In genomic region chr10:49116509-49117365, GRCh38 we compare ENCODE assay signal across 33 cellular contexts. TPM values are rescaled to one million over a fixed set of nuclear protein-coding genes. Genes with fewer than 3 reads are reported as not detected.
DNase-seq lines count a peak whose midpoint lies in the region; ATAC-seq, FAIRE-seq and TF ChIP-seq lines count a peak whose summit lies in the region.
"Had no signal": no experiment of that assay in that cellular context is flagged by ENCODE, and none has a peak within 500 bp of the region (broad histone marks: within the 10 kb centered on the region; RNA-seq: fewer than 3 reads in every experiment).

No MANE protein-coding gene starts in this region.

- no peak overlapping the region for H3K27ac ChIP-seq in liver (ENCODE audit: low read depth in 1 of 2, low read length in 2 of 2)
- no peak overlapping the region for H3K27ac ChIP-seq in HepG2 (ENCODE audit: extremely low read length, insufficient read depth, low read length)
- H3K27ac ChIP-seq: epithelial cell of prostate, SK-N-MC, VCaP had no signal

- FAIRE-seq in HepG2 (lab: Jason Lieb, UNC), result no peak
- FAIRE-seq: GM12892 had no signal

- TF ChIP-seq POLR2A in HepG2 (IDR thresholded peaks at IDR 0.05; ENCODE audit: insufficient read depth in 1 of 2, low read depth in 2 of 2, low read length in 2 of 2), result no peak

- 67% methylated on average over 5 of the region's 5 CpGs for WGBS in liver
- 13% methylated on average over 5 of the region's 5 CpGs for WGBS in HepG2 (ENCODE audit: low lambda C conversion rate)

- no peak overlapping the region for H3K27ac Mint-ChIP-seq in osteocyte (ENCODE audit: unreplicated experiment)
- H3K27ac Mint-ChIP-seq: activated CD4-positive, alpha-beta T cell treated with anti-CD3 and anti-CD28 coated beads, Interleukin-2, amount 10 ng/mL, durations not matched to agents 7 days and 5 days; activated naive CD8-positive, alpha-beta T cell treated with anti-CD3 and anti-CD28 coated beads for 36 hours; IgD-negative memory B cell; natural killer cell had no signal

- H3K4me3 ChIP-seq in liver (ENCODE audit: low read depth in 1 of 3, low read length in 3 of 3), result no peak overlapping the region
- H3K4me3 ChIP-seq in HepG2 (replicated peaks in 1 of 3; ENCODE audit: insufficient read depth in 1 of 3, low read depth in 2 of 3, low read length in 3 of 3), result no peak overlapping the region
- H3K4me3 ChIP-seq: SK-N-MC had no signal

- H3K9ac ChIP-seq in liver (ENCODE audit: low read depth in 1 of 2, low read length in 2 of 2) (no peak overlapping the region), HepG2 (ENCODE audit: insufficient read depth, low read depth, low read length) (no peak overlapping the region)

- no peaks in the 10 kb centered on the region for H3K9me3 Mint-ChIP-seq in osteocyte (ENCODE audit: unreplicated experiment)
- H3K9me3 Mint-ChIP-seq: activated CD4-positive, alpha-beta T cell treated with anti-CD3 and anti-CD28 coated beads, Interleukin-2, amount 10 ng/mL, durations not matched to agents 7 days and 5 days; activated naive CD8-positive, alpha-beta T cell treated with anti-CD3 and anti-CD28 coated beads for 36 hours; natural killer cell had no signal

- H3K9me3 ChIP-seq in liver (ENCODE audit: control insufficient read depth in 4 of 4, low read length in 3 of 4) (no peaks in the 10 kb centered on the region), HepG2 (ENCODE audit: low read length) (no peaks in the 10 kb centered on the region)
- H3K9me3 ChIP-seq: Caco-2, heart left ventricle had no signal

- TF ChIP-seq CTCF in liver (IDR thresholded peaks at IDR 0.05; ENCODE audit: low read depth, low read length, missing input control), result no peak
- no peak for TF ChIP-seq CTCF in HepG2 (CRISPR knock-in tag; IDR thresholded peaks at IDR 0.05)
- no peak for TF ChIP-seq CTCF in osteocyte (IDR thresholded peaks at IDR 0.05)

- intact Hi-C loops in HepG2 (cut with micrococcal nuclease; ENCODE audit: unreplicated experiment), result no loop called here

- in situ Hi-C loops in HepG2 (cut with HindIII; ENCODE audit: extremely low pct_ligation_motif_present, low pct_unique_long_range_greater_than_20kb), result no loop called here

- no peak overlapping the region for H3K4me3 Mint-ChIP-seq in osteocyte (ENCODE audit: unreplicated experiment)
- H3K4me3 Mint-ChIP-seq: activated CD4-positive, alpha-beta T cell treated with anti-CD3 and anti-CD28 coated beads, Interleukin-2, amount 10 ng/mL, durations not matched to agents 7 days and 5 days; activated naive CD8-positive, alpha-beta T cell treated with anti-CD3 and anti-CD28 coated beads for 36 hours had no signal

- H3K4me1 Mint-ChIP-seq in osteocyte (ENCODE audit: unreplicated experiment), result peaks cover 4% of the 10 kb centered on the region
- H3K4me1 Mint-ChIP-seq: natural killer cell had no signal

- BruUV-seq in HepG2 (replicated peaks; lab: Mats Ljungman, UMichigan), result no TSS peak

- peaks cover 0 to 8% (median 4%) of the 10 kb centered on the region in 4 donors for H3K4me1 ChIP-seq in liver (ENCODE audit: control insufficient read depth in 4 of 4, insufficient read depth in 4 of 4, low read length in 3 of 4)
- no peaks in the 10 kb centered on the region for H3K4me1 ChIP-seq in HepG2 (ENCODE audit: insufficient read depth, low read length)
- H3K4me1 ChIP-seq: Caco-2 had no signal

- H4K20me1 ChIP-seq in HepG2 (ENCODE audit: insufficient read depth, low read length), result no peaks in the 10 kb centered on the region

- ATAC-seq in HepG2, result no peak; the same call in 1 of the 3 replicates
- ATAC-seq in HG02981 (IDR thresholded peaks at IDR 0.05; ENCODE audit: unreplicated experiment), result no peak
- ATAC-seq: left cardiac atrium, natural killer cell had no signal

- no peak overlapping the region for H2AFZ ChIP-seq in HepG2 (ENCODE audit: low read length)

- H3K4me2 ChIP-seq in HepG2 (ENCODE audit: low read depth, low read length), result no peak overlapping the region

- no peak for DNase-seq in HepG2 (ENCODE audit: low spot score)
- DNase-seq in islet precursor cell, result peak; percentile 52
- peak; percentile 72 for DNase-seq in osteocyte (ENCODE audit: extremely low spot score, unreplicated experiment)
- DNase-seq in NCI-H2081 treated with DMSO at 0.1 percent for 48 hours (lab: John Stamatoyannopoulos, UW), result no peak
- no peak for DNase-seq in NCI-H1694 (lab: John Stamatoyannopoulos, UW)
- DNase-seq in COR-L47 (lab: John Stamatoyannopoulos, UW), result no peak
- DNase-seq: activated CD4-positive, alpha-beta T cell treated with anti-CD3 and anti-CD28 coated beads, Interleukin-2, amount 10 ng/mL, durations not matched to agents 7 days and 5 days; activated naive CD8-positive, alpha-beta T cell treated with anti-CD3 and anti-CD28 coated beads for 36 hours; Caco-2; left cardiac atrium; midbrain; natural killer cell; NCI-H1105 treated with DMSO at 0.1 percent for 48 hours; NCI-H2107; NCI-H446 had no signal

- H3K27me3 ChIP-seq in liver (ENCODE audit: control insufficient read depth in 4 of 4, insufficient read depth in 4 of 4, low read length in 3 of 4), result no peaks in the 10 kb centered on the region
- peaks cover 2 to 8% of the 10 kb centered on the region in 2 experiments; a peak in 2 of 5 replicates for H3K27me3 ChIP-seq in HepG2 (ENCODE audit: control insufficient read depth in 1 of 2, insufficient read depth in 2 of 2, low read length in 2 of 2)

- TF ChIP-seq RAD21 in liver (IDR thresholded peaks at IDR 0.05) (no peak), HepG2 (CRISPR knock-in tag; IDR thresholded peaks at IDR 0.05) (no peak)

- TF ChIP-seq EP300 in HepG2 (IDR thresholded peaks at IDR 0.05; ENCODE audit: low read depth in 2 of 2, low read length in 2 of 2), result no peak
- no peak for TF ChIP-seq EP300 in HepG2 (CRISPR knock-in tag; IDR thresholded peaks at IDR 0.05; ENCODE audit: borderline replicate concordance)

- H3K36me3 Mint-ChIP-seq in osteocyte (ENCODE audit: unreplicated experiment), result no peaks in the 10 kb centered on the region
- H3K36me3 Mint-ChIP-seq: activated naive CD8-positive, alpha-beta T cell treated with anti-CD3 and anti-CD28 coated beads for 36 hours; IgD-negative memory B cell; natural killer cell had no signal

- H3K27me3 Mint-ChIP-seq in osteocyte (ENCODE audit: unreplicated experiment), result peaks cover 36% of the 10 kb centered on the region

- H3K36me3 ChIP-seq in liver (ENCODE audit: control insufficient read depth in 4 of 4, insufficient read depth in 3 of 4, low read depth in 1 of 4, low read length in 3 of 4), result no peaks in the 10 kb centered on the region
- H3K36me3 ChIP-seq in HepG2 (replicated peaks in 1 of 2; ENCODE audit: control insufficient read depth in 1 of 2, insufficient read depth in 2 of 2, low read length in 2 of 2), result no peaks in the 10 kb centered on the region
- H3K36me3 ChIP-seq: heart left ventricle had no signal

- H3K79me2 ChIP-seq in HepG2 (ENCODE audit: insufficient read depth, low read length), result no peaks in the 10 kb centered on the region

- POLR2A ChIA-PET in HepG2 (lab: Yijun Ruan, JAX), result no interaction called here

- CTCF ChIA-PET in HepG2 (lab: Yijun Ruan, JAX; ENCODE audit: low intra/inter-chr PET ratio, low total read pairs), result no interaction called here

RNA-seq across cellular contexts. Expression of gene VSTM4, which starts 1.4 kb away (rescaled TPM):
- total RNA-seq in liver, result 1 to 10 TPM; 1.0 to 3.0 TPM
- 1 to 10 TPM; 1.1 to 3.1 TPM for polyA plus RNA-seq in liver
- total RNA-seq in HepG2 (2016; rRNA removed; fragmentation: Illumina TruSeq; extraction: Trizol), result not detected in 2 replicates
- total RNA-seq in HepG2 (2016; cell fraction: cytosol; rRNA removed; fragmentation: Illumina TruSeq; extraction: Trizol; ENCODE audit: low read depth), result not detected in 2 replicates
- not detected in 2 replicates for total RNA-seq in HepG2 (2016; cell fraction: insoluble cytoplasmic fraction; rRNA removed; fragmentation: Illumina TruSeq; extraction: Trizol)
- total RNA-seq in HepG2 (2016; cell fraction: membrane; rRNA removed; fragmentation: Illumina TruSeq; extraction: Trizol), result not detected in 2 replicates
- total RNA-seq in HepG2 (2016; cell fraction: nucleus; rRNA removed; fragmentation: Illumina TruSeq; extraction: Trizol), result not detected in 2 replicates
- not detected in 2 replicates for polyA plus RNA-seq in HepG2 (2011; rRNA removed)
- polyA plus RNA-seq in HepG2 (2011; cell fraction: cytosol; rRNA removed), result not detected in 2 replicates
- not detected in 2 replicates for polyA plus RNA-seq in HepG2 (2011; cell fraction: nucleus; rRNA removed)
- not detected in 2 replicates for polyA plus RNA-seq in HepG2 (2012)
- polyA plus RNA-seq in HepG2 (2016; cell fraction: cytosol; fragmentation: Illumina TruSeq; extraction: Trizol; ENCODE audit: low read depth), result not detected in 2 replicates
- polyA plus RNA-seq in HepG2 (2016; cell fraction: insoluble cytoplasmic fraction; fragmentation: Illumina TruSeq; extraction: Trizol; ENCODE audit: low read depth), result not detected in 2 replicates
- polyA plus RNA-seq in HepG2 (2016; cell fraction: membrane; fragmentation: Illumina TruSeq; extraction: Trizol; ENCODE audit: low read depth), result not detected in 2 replicates
- polyA plus RNA-seq in HepG2 (2016; cell fraction: nucleus; fragmentation: Illumina TruSeq; extraction: Trizol; ENCODE audit: insufficient read depth, low read depth), result not detected in 2 replicates
- 0.04 TPM in 1 of 2 replicates, not detected in the other for polyA minus RNA-seq in HepG2 (2011; rRNA and poly(A)+ RNA removed; ENCODE audit: low replicate concordance)
- polyA minus RNA-seq in HepG2 (2011; cell fraction: cytosol; rRNA and poly(A)+ RNA removed), result not detected in 2 replicates
- polyA minus RNA-seq in HepG2 (2011; cell fraction: nucleus; rRNA and poly(A)+ RNA removed), result not detected in 2 replicates
- total RNA-seq in osteocyte, result 0.70 and 0.81 TPM in 2 replicates
- total RNA-seq: activated naive CD8-positive, alpha-beta T cell treated with anti-CD3 and anti-CD28 coated beads for 36 hours; Caco-2; M059J had no signal
- polyA plus RNA-seq: IgD-negative memory B cell had no signal

RNA-seq across cellular contexts. Expression of gene FAM170B, which starts 17.1 kb away (rescaled TPM):
- total RNA-seq in liver, result not detected
- polyA plus RNA-seq in liver, result not detected
- not detected in 2 replicates for total RNA-seq in HepG2 (2016; rRNA removed; fragmentation: Illumina TruSeq; extraction: Trizol)
- not detected in 2 replicates for total RNA-seq in HepG2 (2016; cell fraction: cytosol; rRNA removed; fragmentation: Illumina TruSeq; extraction: Trizol; ENCODE audit: low read depth)
- total RNA-seq in HepG2 (2016; cell fraction: insoluble cytoplasmic fraction; rRNA removed; fragmentation: Illumina TruSeq; extraction: Trizol), result not detected in 2 replicates
- not detected in 2 replicates for total RNA-seq in HepG2 (2016; cell fraction: membrane; rRNA removed; fragmentation: Illumina TruSeq; extraction: Trizol)
- not detected in 2 replicates for total RNA-seq in HepG2 (2016; cell fraction: nucleus; rRNA removed; fragmentation: Illumina TruSeq; extraction: Trizol)
- polyA plus RNA-seq in HepG2 (2011; rRNA removed), result not detected in 2 replicates
- polyA plus RNA-seq in HepG2 (2011; cell fraction: cytosol; rRNA removed), result not detected in 2 replicates
- not detected in 2 replicates for polyA plus RNA-seq in HepG2 (2011; cell fraction: nucleus; rRNA removed)
- polyA plus RNA-seq in HepG2 (2012), result not detected in 2 replicates
- not detected in 2 replicates for polyA plus RNA-seq in HepG2 (2016; cell fraction: cytosol; fragmentation: Illumina TruSeq; extraction: Trizol; ENCODE audit: low read depth)
- not detected in 2 replicates for polyA plus RNA-seq in HepG2 (2016; cell fraction: insoluble cytoplasmic fraction; fragmentation: Illumina TruSeq; extraction: Trizol; ENCODE audit: low read depth)
- not detected in 2 replicates for polyA plus RNA-seq in HepG2 (2016; cell fraction: membrane; fragmentation: Illumina TruSeq; extraction: Trizol; ENCODE audit: low read depth)
- not detected in 2 replicates for polyA plus RNA-seq in HepG2 (2016; cell fraction: nucleus; fragmentation: Illumina TruSeq; extraction: Trizol; ENCODE audit: insufficient read depth, low read depth)
- polyA minus RNA-seq in HepG2 (2011; rRNA and poly(A)+ RNA removed; ENCODE audit: low replicate concordance), result not detected in 2 replicates
- polyA minus RNA-seq in HepG2 (2011; cell fraction: cytosol; rRNA and poly(A)+ RNA removed), result not detected in 2 replicates
- not detected in 2 replicates for polyA minus RNA-seq in HepG2 (2011; cell fraction: nucleus; rRNA and poly(A)+ RNA removed)
- total RNA-seq in osteocyte, result not detected in 2 replicates
- total RNA-seq: A673; activated CD4-positive, alpha-beta T cell treated with anti-CD3 and anti-CD28 coated beads, Interleukin-2, amount 10 ng/mL, durations not matched to agents 7 days and 5 days; activated naive CD8-positive, alpha-beta T cell treated with anti-CD3 and anti-CD28 coated beads for 36 hours; Caco-2; cerebellum; Daoy; fibroblast of villous mesenchyme; heart left ventricle; left cardiac atrium; M059J; natural killer cell; posterior vena cava; skeletal muscle tissue; subcutaneous adipose tissue; ureter had no signal
- polyA plus RNA-seq: BJ, heart left ventricle, IgD-negative memory B cell had no signal

Comparison
In these comparisons a context has a peak if more than half of its experiments do, and no peak if none do; other contexts are left out.
1. DNase-seq: peak in islet precursor cell (single experiment) and osteocyte (single experiment); none in HepG2 (single experiment), NCI-H2081 treated with DMSO at 0.1 percent for 48 hours (single experiment), NCI-H1694 (single experiment) and COR-L47 (single experiment).